25 cellular contexts compared by ENCODE assay signal in the genomic region with DNA sequence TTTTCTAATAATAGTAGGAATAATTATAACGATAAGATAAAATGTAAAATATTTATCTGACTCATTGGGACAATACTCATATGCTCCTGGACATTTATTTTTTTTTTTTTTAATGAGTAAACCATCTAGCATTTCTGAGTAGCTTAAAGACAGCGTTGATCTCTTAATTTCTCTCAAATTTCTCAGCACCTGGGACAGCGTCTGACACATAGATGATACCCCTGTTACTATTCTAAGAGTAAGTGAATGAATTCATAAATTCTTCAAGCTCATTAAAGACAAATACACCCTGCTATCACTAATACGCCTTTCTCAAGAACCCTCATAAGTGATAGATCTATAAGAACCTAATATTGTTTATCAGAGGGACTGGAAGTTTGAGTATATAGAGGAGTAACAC. TPM values are rescaled to one million over a fixed set of nuclear protein-coding genes. Genes with fewer than 3 reads are reported as not detected.
DNase-seq lines count a peak whose midpoint lies in the region; ATAC-seq, FAIRE-seq and TF ChIP-seq lines count a peak whose summit lies in the region.
"Had no signal": no experiment of that assay in that cellular context is flagged by ENCODE, and none has a peak within 500 bp of the region (broad histone marks: within the 10 kb centered on the region; RNA-seq: fewer than 3 reads in every experiment).

No MANE protein-coding gene starts in this region.

- WGBS in HepG2 (ENCODE audit: low lambda C conversion rate): 3% methylated on average over 4 of the region's 4 CpGs
- 55% methylated on average over 4 of the region's 4 CpGs for WGBS in right lobe of liver (ENCODE audit: insufficient coverage, low coverage, low lambda C conversion rate, missing lambda C conversion rate)

- H3K79me2 ChIP-seq in HepG2 (ENCODE audit: insufficient read depth, low read length) (no peaks in the 10 kb centered on the region), PC-3 (ENCODE audit: low read length) (no peaks in the 10 kb centered on the region)

- H2AFZ ChIP-seq in HepG2 (ENCODE audit: low read length) (no peak overlapping the region), PC-3 (ENCODE audit: low read length) (no peak overlapping the region)

- H3K4me2 ChIP-seq in HepG2 (ENCODE audit: low read depth, low read length): no peak overlapping the region
- H3K4me2 ChIP-seq in PC-3 (ENCODE audit: low read length): no peak overlapping the region

- no peaks in the 10 kb centered on the region for H3K27me3 ChIP-seq in HepG2 (ENCODE audit: control insufficient read depth in 1 of 2, insufficient read depth in 2 of 2, low read length in 2 of 2)
- no peaks in the 10 kb centered on the region for H3K27me3 ChIP-seq in right lobe of liver
- peaks cover 42% of the 10 kb centered on the region for H3K27me3 ChIP-seq in PC-3 (ENCODE audit: low read length)
- H3K27me3 ChIP-seq in BE2C: no peaks in the 10 kb centered on the region

- ATAC-seq in HepG2 (no peak), right lobe of liver (no peak), PC-3 (no peak), HG03196 (IDR thresholded peaks at IDR 0.05; ENCODE audit: unreplicated experiment) (no peak)
- ATAC-seq: Panc1 had no signal

- H3K36me3 ChIP-seq in HepG2 (replicated peaks in 1 of 2; ENCODE audit: control insufficient read depth in 1 of 2, insufficient read depth in 2 of 2, low read length in 2 of 2) (no peaks in the 10 kb centered on the region), right lobe of liver (no peaks in the 10 kb centered on the region), PC-3 (ENCODE audit: low read depth, low read length) (no peaks in the 10 kb centered on the region), BE2C (no peaks in the 10 kb centered on the region)

- no peak for TF ChIP-seq RAD21 in HepG2 (CRISPR knock-in tag; IDR thresholded peaks at IDR 0.05)

- CTCF ChIA-PET in HepG2 (lab: Yijun Ruan, JAX; ENCODE audit: low intra/inter-chr PET ratio, low total read pairs) (no interaction called here), PC-3 (lab: Charles Lee) (no interaction called here)

- H4K20me1 ChIP-seq in HepG2 (ENCODE audit: insufficient read depth, low read length) (no peaks in the 10 kb centered on the region), PC-3 (ENCODE audit: low read length) (no peaks in the 10 kb centered on the region)

- TF ChIP-seq EP300 in HepG2 (IDR thresholded peaks at IDR 0.05; ENCODE audit: low read depth in 2 of 2, low read length in 2 of 2) (no peak), HepG2 (CRISPR knock-in tag; IDR thresholded peaks at IDR 0.05; ENCODE audit: borderline replicate concordance) (no peak)

- no TSS peak for BruUV-seq in HepG2 (replicated peaks; lab: Mats Ljungman, UMichigan)
- BruUV-seq in PC-3 (replicated peaks; lab: Mats Ljungman, UMichigan): no TSS peak

- H3K4me1 ChIP-seq in HepG2 (ENCODE audit: insufficient read depth, low read length) (no peaks in the 10 kb centered on the region), right lobe of liver (no peaks in the 10 kb centered on the region), PC-3 (ENCODE audit: insufficient read depth, low read length) (no peaks in the 10 kb centered on the region), BE2C (no peaks in the 10 kb centered on the region)

- no peaks in the 10 kb centered on the region for H3K9me2 ChIP-seq in PC-3 (replicated peaks; ENCODE audit: low read length)

- no peak for DNase-seq in HepG2 (ENCODE audit: low spot score)
- DNase-seq in right lobe of liver: no peak
- DNase-seq in PC-3: peak; percentile 50
- peak; percentile 13 for DNase-seq in fibroblast of pulmonary artery (ENCODE audit: low read depth)
- no peak for DNase-seq in retina
- no peak for DNase-seq in BE2C
- no peak for DNase-seq in effector CD8-positive, alpha-beta T cell (lab: John Stamatoyannopoulos, UW)
- DNase-seq: DND-41, GDM1, H7, KBM-7, NCI-H1092, NCI-H146, NCI-H2081, NCI-H510A, NCI-H774 had no signal

- POLR2A ChIA-PET in HepG2 (lab: Yijun Ruan, JAX) (no interaction called here), PC-3 (lab: Charles Lee; ENCODE audit: unreplicated experiment) (no interaction called here)

- no peak for TF ChIP-seq CTCF in HepG2 (CRISPR knock-in tag; IDR thresholded peaks at IDR 0.05)
- TF ChIP-seq CTCF in right lobe of liver (IDR thresholded peaks at IDR 0.05): no peak
- TF ChIP-seq CTCF in PC-3 (conservative IDR thresholded peaks at IDR 0.05; ENCODE audit: low read depth, low read length): no peak
- no peak for TF ChIP-seq CTCF in fibroblast of pulmonary artery (IDR thresholded peaks at IDR 0.05; ENCODE audit: low read length, missing control alignments)
- TF ChIP-seq CTCF in BE2C (IDR thresholded peaks at IDR 0.05; ENCODE audit: low read depth, low read length): no peak

- H3K4me3 ChIP-seq in HepG2 (replicated peaks in 1 of 3; ENCODE audit: insufficient read depth in 1 of 3, low read depth in 2 of 3, low read length in 3 of 3) (no peak overlapping the region), right lobe of liver (no peak overlapping the region), PC-3 (ENCODE audit: low read length) (no peak overlapping the region), fibroblast of pulmonary artery (replicated peaks; ENCODE audit: low read depth, low read length) (no peak overlapping the region), BE2C (ENCODE audit: low read depth, low read length) (no peak overlapping the region)

- in situ Hi-C loops in HepG2 (cut with HindIII; ENCODE audit: extremely low pct_ligation_motif_present, low pct_unique_long_range_greater_than_20kb): no loop called here

- H3K9me3 ChIP-seq in HepG2 (ENCODE audit: low read length) (no peaks in the 10 kb centered on the region), right lobe of liver (no peaks in the 10 kb centered on the region), PC-3 (ENCODE audit: low read length) (no peaks in the 10 kb centered on the region), BE2C (no peaks in the 10 kb centered on the region)

- no peak for FAIRE-seq in HepG2 (lab: Jason Lieb, UNC)
- FAIRE-seq: GM12892, HTR-8/SVneo had no signal

- H3K9ac ChIP-seq in HepG2 (ENCODE audit: insufficient read depth, low read depth, low read length) (no peak overlapping the region), PC-3 (ENCODE audit: low read length) (no peak overlapping the region)

- intact Hi-C loops in HepG2 (cut with micrococcal nuclease; ENCODE audit: unreplicated experiment) (no loop called here), right lobe of liver (cut with DNase I) (no loop called here), PC-3 (cut with micrococcal nuclease) (no loop called here)

- H3F3A ChIP-seq in PC-3 (ENCODE audit: low read length, unreplicated experiment): no peaks in the 10 kb centered on the region

- TF ChIP-seq POLR2A in HepG2 (IDR thresholded peaks at IDR 0.05; ENCODE audit: insufficient read depth in 1 of 2, low read depth in 2 of 2, low read length in 2 of 2) (no peak), right lobe of liver (IDR thresholded peaks at IDR 0.05) (no peak)

- H3K27ac ChIP-seq in HepG2 (ENCODE audit: extremely low read length, insufficient read depth, low read length): no peak overlapping the region
- no peak overlapping the region for H3K27ac ChIP-seq in right lobe of liver
- no peak overlapping the region for H3K27ac ChIP-seq in PC-3 (ENCODE audit: low read length)
- H3K27ac ChIP-seq: C4-2B, HL-60 had no signal

RNA-seq across cellular contexts. Expression of gene HTR4, which starts 12.0 kb away (rescaled TPM):
- total RNA-seq in HepG2 (2016; rRNA removed; fragmentation: Illumina TruSeq; extraction: Trizol) (not detected in 2 replicates), right lobe of liver (under 1 TPM in 3 of 6 experiments, not detected in 3; 0.12 to 0.23 (median 0.13) TPM), PC-3 (2014; rRNA removed) (not detected in 2 replicates)
- not detected in 2 replicates for total RNA-seq in HepG2 (2016; cell fraction: cytosol; rRNA removed; fragmentation: Illumina TruSeq; extraction: Trizol; ENCODE audit: low read depth)
- total RNA-seq in HepG2 (2016; cell fraction: insoluble cytoplasmic fraction; rRNA removed; fragmentation: Illumina TruSeq; extraction: Trizol): not detected in 2 replicates
- not detected in 2 replicates for total RNA-seq in HepG2 (2016; cell fraction: membrane; rRNA removed; fragmentation: Illumina TruSeq; extraction: Trizol)
- total RNA-seq in HepG2 (2016; cell fraction: nucleus; rRNA removed; fragmentation: Illumina TruSeq; extraction: Trizol): not detected in 2 replicates
- polyA plus RNA-seq in HepG2 (2011; rRNA removed): not detected in 2 replicates
- polyA plus RNA-seq in HepG2 (2011; cell fraction: cytosol; rRNA removed): not detected in 2 replicates
- polyA plus RNA-seq in HepG2 (2011; cell fraction: nucleus; rRNA removed): not detected in 2 replicates
- polyA plus RNA-seq in HepG2 (2012): not detected in 2 replicates
- polyA plus RNA-seq in HepG2 (2016; cell fraction: cytosol; fragmentation: Illumina TruSeq; extraction: Trizol; ENCODE audit: low read depth): not detected in 2 replicates
- not detected in 2 replicates for polyA plus RNA-seq in HepG2 (2016; cell fraction: insoluble cytoplasmic fraction; fragmentation: Illumina TruSeq; extraction: Trizol; ENCODE audit: low read depth)
- polyA plus RNA-seq in HepG2 (2016; cell fraction: membrane; fragmentation: Illumina TruSeq; extraction: Trizol; ENCODE audit: low read depth): not detected in 2 replicates
- polyA plus RNA-seq in HepG2 (2016; cell fraction: nucleus; fragmentation: Illumina TruSeq; extraction: Trizol; ENCODE audit: insufficient read depth, low read depth): not detected in 2 replicates
- not detected in 2 replicates for polyA minus RNA-seq in HepG2 (2011; rRNA and poly(A)+ RNA removed; ENCODE audit: low replicate concordance)
- polyA minus RNA-seq in HepG2 (2011; cell fraction: cytosol; rRNA and poly(A)+ RNA removed): not detected in 2 replicates
- polyA minus RNA-seq in HepG2 (2011; cell fraction: nucleus; rRNA and poly(A)+ RNA removed): not detected in 2 replicates
- 0.51 TPM for polyA plus RNA-seq in BE2C (2012; ENCODE audit: insufficient read depth, insufficient read length, low read depth)
- total RNA-seq: A673, H7, M059J, SK-MEL-5 had no signal

Comparison
In these comparisons a context has a peak if more than half of its experiments do, and no peak if none do; other contexts are left out.
1. DNase-seq: peak in PC-3 (single experiment) and fibroblast of pulmonary artery (single experiment); none in HepG2 (single experiment), right lobe of liver (0 of 3), retina (single experiment), BE2C (single experiment) and effector CD8-positive, alpha-beta T cell (single experiment).